Comparison of ENCODE assay signal across 33 cellular contexts in the genomic region with DNA sequence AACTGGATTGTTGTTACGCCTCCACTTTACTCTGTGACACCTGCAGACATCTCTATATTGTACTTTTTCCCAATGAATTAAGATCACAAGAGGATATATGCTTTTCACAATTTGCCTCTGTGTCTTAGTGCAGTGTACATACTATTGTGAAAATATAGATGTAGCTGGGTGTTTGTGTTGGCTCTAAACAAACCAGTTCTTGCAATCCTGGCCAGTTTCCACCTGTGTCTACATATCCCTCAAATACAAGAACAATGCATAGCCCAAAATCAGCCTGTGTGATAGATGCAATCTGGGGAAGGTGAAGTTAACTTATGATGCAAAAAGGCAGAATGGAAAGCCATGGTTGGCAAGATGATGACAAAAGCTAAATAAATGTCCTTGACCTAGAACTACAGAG. TPM values are rescaled to one million over a fixed set of nuclear protein-coding genes. Genes with fewer than 3 reads are reported as not detected.
"Had no signal": no experiment of that assay in that cellular context is flagged by ENCODE, and none has a peak within 500 bp of the region (broad histone marks: within the 10 kb centered on the region; RNA-seq: fewer than 3 reads in every experiment).

No MANE protein-coding gene starts in this region.

- H3K4me3 ChIP-seq: dorsolateral prefrontal cortex, gastrocnemius medialis, heart left ventricle, hepatocyte, lung, neural progenitor cell, right atrium auricular region, smooth muscle cell, stomach, thyroid gland, vagina had no signal

- H3K9me3 ChIP-seq: gastrocnemius medialis, heart left ventricle, right atrium auricular region, stomach, thyroid gland, vagina had no signal

- H3K79me2 ChIP-seq: hepatocyte, parathyroid adenoma had no signal

- H3K4me2 ChIP-seq: hepatocyte, neural progenitor cell, smooth muscle cell had no signal

- H3K9me3 Mint-ChIP-seq: endodermal cell, nephron, neural progenitor cell had no signal

- H3K4me1 Mint-ChIP-seq: endodermal cell, nephron, neural progenitor cell had no signal

- H3K4me1 ChIP-seq: gastrocnemius medialis, neural progenitor cell, right atrium auricular region had no signal

- H3K27me3 ChIP-seq: gastrocnemius medialis, heart left ventricle, hepatocyte, neural progenitor cell, right atrium auricular region, stomach, thyroid gland, vagina had no signal

- H3K27ac ChIP-seq: dorsolateral prefrontal cortex, epithelial cell of prostate, gastrocnemius medialis, heart left ventricle, hepatocyte, neural progenitor cell, parathyroid adenoma, right atrium auricular region, stomach, vagina had no signal

- H3K27ac Mint-ChIP-seq: endodermal cell, nephron, neural progenitor cell, progenitor cell of endocrine pancreas had no signal

- H3K36me3 ChIP-seq: gastrocnemius medialis, heart left ventricle, neural progenitor cell, right atrium auricular region, stomach, thyroid gland, vagina had no signal

- H3K9ac ChIP-seq: neural progenitor cell, parathyroid adenoma had no signal

- ATAC-seq: esophagus mucosa; gastrocnemius medialis; heart left ventricle; left lobe of liver; naive thymus-derived CD4-positive, alpha-beta T cell; sciatic nerve had no signal

- H3K4me3 Mint-ChIP-seq: endodermal cell; naive thymus-derived CD4-positive, alpha-beta T cell; nephron; neural progenitor cell had no signal

- H3K36me3 Mint-ChIP-seq: neural progenitor cell had no signal

- DNase-seq: dorsolateral prefrontal cortex; effector CD4-positive, alpha-beta T cell; endodermal cell; gastrocnemius medialis; heart left ventricle; kidney; midbrain; naive thymus-derived CD4-positive, alpha-beta T cell; stimulated activated CD4-positive, alpha-beta T cell treated with anti-CD3 and anti-CD28 coated beads, Interleukin-12 subunit alpha, Interleukin-12 subunit beta, amount 100 ng/mL, for 4 hours; stimulated activated CD4-positive, alpha-beta T cell treated with anti-CD3 and anti-CD28 coated beads, Interleukin-1b, Interleukin-23, amount 100 ng/mL, for 48 hours; stimulated activated CD4-positive, alpha-beta T cell treated with anti-CD3 and anti-CD28 coated beads, Interleukin-4, amount 100 ng/mL, for 1 hour; stimulated activated CD8-positive, alpha-beta memory T cell treated with anti-CD3 and anti-CD28 coated beads, Interleukin-4, amount 100 ng/mL, for 48 hours; stimulated activated naive CD4-positive, alpha-beta T cell treated with Interleukin-2 at 50 U/mL for 16 hours; stomach; trophoblast cell had no signal

RNA-seq across cellular contexts. Expression of a gene that starts 51.4 kb away (rescaled TPM):
- total RNA-seq: dorsolateral prefrontal cortex; endodermal cell; fibroblast of lung; fibroblast of villous mesenchyme; naive thymus-derived CD4-positive, alpha-beta T cell; osteoblast; right atrium auricular region; sciatic nerve; smooth muscle cell; temporal lobe; vagina had no signal
- polyA plus RNA-seq: fibroblast of lung; naive thymus-derived CD4-positive, alpha-beta T cell; smooth muscle cell had no signal
